Comparison of ENCODE assay signal across 1 cellular context in genomic region chr18:21053127-21053526, GRCh38.
TF ChIP-seq lines count a peak whose summit lies in the region.

No MANE protein-coding gene starts in this region.

TF ChIP-seq in GM23338, 12 proteins besides CTCF, POLR2A, EP300 and RAD21 (continued from another document):
- TF ChIP-seq ZNF462 (CRISPR knock-in tag; IDR thresholded peaks at IDR 0.05) (no peak), EZH2 (IDR thresholded peaks at IDR 0.05; ENCODE audit: low read depth, unreplicated experiment) (no peak), STAT1 (IDR thresholded peaks at IDR 0.05; ENCODE audit: unreplicated experiment) (no peak), ETS1 (IDR thresholded peaks at IDR 0.05) (no peak), NANOG (IDR thresholded peaks at IDR 0.05; ENCODE audit: borderline replicate concordance) (no peak), ZNF114 (CRISPR knock-in tag; IDR thresholded peaks at IDR 0.05) (no peak), JUNB (IDR thresholded peaks at IDR 0.05; ENCODE audit: unreplicated experiment) (no peak)
TF ChIP-seq in GM23338: peak in this region for 0.
